In genomic region chr4:95985051-95985450, GRCh38 we compare ENCODE assay signal across 19 cellular contexts.
A peak's percentile ranks its signal among the peaks of the same experiment; 100 is the strongest.
DNase-seq lines count a peak whose midpoint lies in the region; ATAC-seq lines count a peak whose summit lies in the region.
"Had no signal": no experiment of that assay in that cellular context is flagged by ENCODE, and none has a peak within 500 bp of the region (broad histone marks: within the 10 kb centered on the region; RNA-seq: fewer than 3 reads in every experiment).

No MANE protein-coding gene starts in this region.

- no peak for DNase-seq in T-helper 17 cell
- DNase-seq in midbrain (lab: John Stamatoyannopoulos, UW) = no peak
- DNase-seq in H7 = no peak
- no peak for DNase-seq in KBM-7
- DNase-seq: CD8-positive, alpha-beta memory T cell; DMS79 treated with DMSO at 0.1 percent for 48 hours; GM23248; MV-4-11; NCI-H1417; NCI-H2029 treated with DMSO at 0.1 percent for 48 hours; NCI-H510A treated with DMSO at 0.1 percent for 48 hours; NCI-H82; T-helper 9 cell had no signal

- no peak overlapping the region for H3K4me3 ChIP-seq in H7 (ENCODE audit: insufficient read depth, low read depth, low read length)
- H3K4me3 ChIP-seq: A549; BLaER1 treated with 17β-estradiol and CSF1 and Interleukin-3, amounts not matched to agents 10 nM and 100 nM; GM23248 had no signal

- no peaks in the 10 kb centered on the region for H3K36me3 Mint-ChIP-seq in T-helper 17 cell (ENCODE audit: low read depth)
- H3K36me3 Mint-ChIP-seq: CD8-positive, alpha-beta memory T cell had no signal

- ATAC-seq in GM18502 (IDR thresholded peaks at IDR 0.05; ENCODE audit: poor library complexity, unreplicated experiment) (peak; percentile 64), HG02610 (IDR thresholded peaks at IDR 0.05; ENCODE audit: unreplicated experiment) (peak; percentile 63), HG03457 (IDR thresholded peaks at IDR 0.05; ENCODE audit: unreplicated experiment) (peak; percentile 71), T-helper 17 cell (peak; percentile 49)
- ATAC-seq: A549, Panc1 had no signal

- H3K27me3 Mint-ChIP-seq in T-helper 17 cell = no peaks in the 10 kb centered on the region
- H3K27me3 Mint-ChIP-seq: CD8-positive, alpha-beta memory T cell had no signal

- H3K27me3 ChIP-seq in H7 (ENCODE audit: control insufficient read depth, insufficient read depth, low read length) = no peaks in the 10 kb centered on the region
- H3K27me3 ChIP-seq: BLaER1 treated with 17β-estradiol and CSF1 and Interleukin-3, amounts not matched to agents 10 nM and 100 nM had no signal

- H3K36me3 ChIP-seq in H7 (replicated peaks; ENCODE audit: control insufficient read depth, insufficient read depth, low read length) = no peaks in the 10 kb centered on the region
- H3K36me3 ChIP-seq: BLaER1 treated with 17β-estradiol and CSF1 and Interleukin-3, amounts not matched to agents 10 nM and 100 nM had no signal

- H3K27ac Mint-ChIP-seq in T-helper 17 cell = no peak overlapping the region
- H3K27ac Mint-ChIP-seq: CD8-positive, alpha-beta memory T cell had no signal

- H3K4me3 Mint-ChIP-seq in T-helper 17 cell = no peak overlapping the region
- H3K4me3 Mint-ChIP-seq: CD8-positive, alpha-beta memory T cell had no signal

- no peaks in the 10 kb centered on the region for H3K9me3 ChIP-seq in T-helper 17 cell (ENCODE audit: control insufficient read depth, low read length, poor library complexity, severe bottlenecking)
- H3K9me3 ChIP-seq: A549 had no signal

- peaks cover 6% of the 10 kb centered on the region for H3K4me1 Mint-ChIP-seq in T-helper 17 cell
- H3K4me1 Mint-ChIP-seq: CD8-positive, alpha-beta memory T cell had no signal

- in situ Hi-C loops in KBM-7 (cut with MboI; ENCODE audit: low pct_unique_long_range_greater_than_20kb, low sequenced_read_pairs) = no loop called here
